Comparison of ENCODE assay signal across 28 cellular contexts in genomic region chr10:57905866-57906265, GRCh38.
"Had no signal": no experiment of that assay in that cellular context is flagged by ENCODE, and none has a peak within 500 bp of the region (broad histone marks: within the 10 kb centered on the region; RNA-seq: fewer than 3 reads in every experiment).

No MANE protein-coding gene starts in this region.

- H3K9me3 Mint-ChIP-seq: activated naive CD4-positive, alpha-beta T cell treated with anti-CD3 and anti-CD28 coated beads, Interleukin-2, amount 50 U/mL, for 72 hours; activated T-cell treated with anti-CD3 and anti-CD28 coated beads, Interleukin-2, amount 50 U/mL, for 24 hours; activated T-helper 17 cell treated with anti-CD3 and anti-CD28 coated beads, Interleukin-2, amount 50 U/mL, for 72 hours; effector memory CD8-positive, alpha-beta T cell; naive B cell; stimulated activated naive CD8-positive, alpha-beta T cell treated with anti-CD3 and anti-CD28 coated beads, Interleukin-15, Interleukin-2, amounts not matched to agents 100 ng/mL and 50 ng/mL, for 24 hours; T-helper 2 cell treated with Interferon-gamma antibody and Interleukin-4, amounts not matched to agents 5 μg/mL and 100 μg/mL, for 36 hours had no signal

- DNase-seq: activated CD4-positive, alpha-beta T cell treated with anti-CD3 and anti-CD28 coated beads for 1 hour; activated CD4-positive, alpha-beta T cell treated with anti-CD3 and anti-CD28 coated beads, Interleukin-2, amount 50 U/mL, for 4 hours; activated CD8-positive, alpha-beta memory T cell treated with anti-CD3 and anti-CD28 coated beads for 24 hours; activated CD8-positive, alpha-beta memory T cell treated with anti-CD3 and anti-CD28 coated beads, Interleukin-2, amount 50 U/mL, for 4 hours; activated T-cell treated with anti-CD3 and anti-CD28 coated beads, Interleukin-2, amount 50 U/mL, for 24 hours; aorta; colonic mucosa; dorsolateral prefrontal cortex; effector memory CD8-positive, alpha-beta T cell; foreskin melanocyte; immature natural killer cell; lower lobe of right lung; mesendoderm; mucosa of descending colon; naive B cell; right cardiac atrium; stimulated activated CD4-positive, alpha-beta T cell treated with anti-CD3 and anti-CD28 coated beads, Interleukin-1b, Interleukin-23, amount 100 ng/mL, for 48 hours; substantia nigra; thyroid gland had no signal

- H3K4me3 ChIP-seq: breast epithelium, colonic mucosa, dorsolateral prefrontal cortex, hepatocyte, lower lobe of right lung, mucosa of descending colon, prostate gland, thyroid gland had no signal

- H3K79me2 ChIP-seq: hepatocyte had no signal

- H3K27ac Mint-ChIP-seq: activated naive CD4-positive, alpha-beta T cell treated with anti-CD3 and anti-CD28 coated beads, Interleukin-2, amount 50 U/mL, for 72 hours; activated T-cell treated with anti-CD3 and anti-CD28 coated beads, Interleukin-2, amount 50 U/mL, for 24 hours; activated T-helper 17 cell treated with anti-CD3 and anti-CD28 coated beads, Interleukin-2, amount 50 U/mL, for 72 hours; effector memory CD8-positive, alpha-beta T cell; immature natural killer cell; naive B cell; stimulated activated naive CD8-positive, alpha-beta T cell treated with anti-CD3 and anti-CD28 coated beads, Interleukin-15, Interleukin-2, amounts not matched to agents 100 ng/mL and 50 ng/mL, for 24 hours; T-helper 2 cell treated with Interferon-gamma antibody and Interleukin-4, amounts not matched to agents 5 μg/mL and 100 μg/mL, for 36 hours had no signal

- H3K4me2 ChIP-seq: hepatocyte had no signal

- H2AFZ ChIP-seq: hepatocyte had no signal

- H3K9me3 ChIP-seq: breast epithelium, colonic mucosa, lower lobe of right lung, mucosa of descending colon, prostate gland, thyroid gland had no signal

- H3K27me3 ChIP-seq: breast epithelium, colonic mucosa, dorsolateral prefrontal cortex, hepatocyte, thyroid gland had no signal

- H3K36me3 ChIP-seq: breast epithelium, colonic mucosa, lower lobe of right lung, prostate gland, thyroid gland had no signal

- H3K27ac ChIP-seq: breast epithelium, colonic mucosa, dorsolateral prefrontal cortex, hepatocyte, lower lobe of right lung, prostate gland, thyroid gland had no signal

- H3K36me3 Mint-ChIP-seq: activated naive CD4-positive, alpha-beta T cell treated with anti-CD3 and anti-CD28 coated beads, Interleukin-2, amount 50 U/mL, for 72 hours; immature natural killer cell; naive B cell had no signal

- H3K4me1 ChIP-seq: breast epithelium, colonic mucosa, lower lobe of right lung, prostate gland, thyroid gland had no signal

- H3K27me3 Mint-ChIP-seq: activated T-cell treated with anti-CD3 and anti-CD28 coated beads, Interleukin-2, amount 50 U/mL, for 24 hours; activated T-helper 17 cell treated with anti-CD3 and anti-CD28 coated beads, Interleukin-2, amount 50 U/mL, for 72 hours; central memory CD8-positive, alpha-beta T cell; effector memory CD8-positive, alpha-beta T cell; naive B cell; stimulated activated naive CD8-positive, alpha-beta T cell treated with anti-CD3 and anti-CD28 coated beads, Interleukin-15, Interleukin-2, amounts not matched to agents 100 ng/mL and 50 ng/mL, for 24 hours had no signal

- H3K4me1 Mint-ChIP-seq: activated T-helper 17 cell treated with anti-CD3 and anti-CD28 coated beads, Interleukin-2, amount 50 U/mL, for 72 hours; central memory CD8-positive, alpha-beta T cell; immature natural killer cell; naive B cell; neural crest cell had no signal

- H3K4me3 Mint-ChIP-seq: activated T-cell treated with anti-CD3 and anti-CD28 coated beads, Interleukin-2, amount 50 U/mL, for 24 hours; activated T-helper 17 cell treated with anti-CD3 and anti-CD28 coated beads, Interleukin-2, amount 50 U/mL, for 72 hours; central memory CD8-positive, alpha-beta T cell; effector memory CD8-positive, alpha-beta T cell; immature natural killer cell; naive B cell; neural crest cell; stimulated activated naive CD8-positive, alpha-beta T cell treated with anti-CD3 and anti-CD28 coated beads, Interleukin-15, Interleukin-2, amounts not matched to agents 100 ng/mL and 50 ng/mL, for 24 hours; T-helper 2 cell treated with Interferon-gamma antibody and Interleukin-4, amounts not matched to agents 5 μg/mL and 100 μg/mL, for 36 hours had no signal
